Comparison of ENCODE assay signal across 1 cellular context in genomic region chr5:143017992-143018391, GRCh38.
TF ChIP-seq lines count a peak whose summit lies in the region.

No MANE protein-coding gene starts in this region.

TF ChIP-seq in GM12878, 131 proteins besides CTCF, POLR2A, EP300 and RAD21 (continued from another document):
- TF ChIP-seq BCL3 (IDR thresholded peaks at IDR 0.05; ENCODE audit: borderline replicate concordance, insufficient read depth, low read depth, low read length, poor library complexity, severe bottlenecking), result no peak
- no peak for TF ChIP-seq ZNF622 (IDR thresholded peaks at IDR 0.05)
- TF ChIP-seq CEBPB (IDR thresholded peaks at IDR 0.05; ENCODE audit: borderline replicate concordance in 1 of 2, low read depth in 2 of 2, low read length in 2 of 2), result 0 out of 4 replicates have a peak, but pooled peaks of 1 of the 2 experiments have one; percentile 20
- no peak for TF ChIP-seq IKZF2 (IDR thresholded peaks at IDR 0.05)
- TF ChIP-seq RELB (IDR thresholded peaks at IDR 0.05; ENCODE audit: low read depth), result no peak
- 0 out of 2 replicates have a peak, but pooled peaks have one; percentile 43 for TF ChIP-seq CBX5 (IDR thresholded peaks at IDR 0.05; ENCODE audit: low read depth)
- TF ChIP-seq ASH2L (IDR thresholded peaks at IDR 0.05; ENCODE audit: borderline replicate concordance, low read depth), result no peak
- TF ChIP-seq TARDBP (IDR thresholded peaks at IDR 0.05; ENCODE audit: borderline replicate concordance), result no peak
- TF ChIP-seq EZH2 (IDR thresholded peaks at IDR 0.05; ENCODE audit: borderline replicate concordance, control insufficient read depth, low read depth, low read length), result no peak
- no peak for TF ChIP-seq ZNF384 (IDR thresholded peaks at IDR 0.05; ENCODE audit: borderline replicate concordance, low read depth, low read length)
TF ChIP-seq in GM12878: peak in this region for 2.
